7 cellular contexts compared by ENCODE assay signal in the genomic region with DNA sequence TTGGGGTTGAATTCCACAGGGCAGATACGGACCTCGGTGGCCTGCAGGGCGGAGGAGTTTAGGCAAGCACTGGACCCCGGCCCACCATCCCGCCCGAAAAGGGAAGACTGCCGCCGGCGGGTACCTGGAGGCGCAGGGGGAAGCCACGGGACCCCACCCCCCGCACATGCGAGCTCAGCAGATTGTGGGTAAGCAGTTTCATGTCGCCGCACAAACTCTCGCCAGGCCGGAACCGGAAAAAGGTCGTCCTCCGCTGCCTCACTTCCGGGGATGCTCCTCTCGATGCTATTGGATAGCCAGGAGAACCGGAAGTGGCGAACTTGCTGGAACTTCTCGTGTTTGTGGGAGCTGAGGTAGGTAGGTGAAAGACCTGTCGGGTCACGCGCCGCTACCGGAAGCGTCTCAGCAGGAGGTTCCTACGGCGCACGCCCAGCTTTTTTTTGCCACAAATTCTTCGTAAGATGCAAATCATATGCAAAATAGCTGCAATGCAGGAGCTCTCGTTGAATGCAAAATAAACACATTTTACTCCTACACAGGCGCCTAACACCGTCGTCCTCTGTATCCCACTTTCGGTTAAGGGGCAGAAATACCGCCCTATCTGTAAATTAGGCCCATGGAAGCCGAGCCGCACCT. TPM values are rescaled to one million over a fixed set of nuclear protein-coding genes. Genes with fewer than 3 reads are reported as not detected.
DNase-seq lines count a peak whose midpoint lies in the region; ATAC-seq, FAIRE-seq and TF ChIP-seq lines count a peak whose summit lies in the region.

Gene TRMT112 (minus strand): TSS at position 235 of the 636 bp plus-strand sequence. CDS start 33 bp downstream, at position 202.

- H3K27me3 ChIP-seq in body of pancreas = no peaks in the 10 kb centered on the region
- H3K27me3 ChIP-seq in gastrocnemius medialis = no peaks in the 10 kb centered on the region

- peak; percentile 84 for FAIRE-seq in TTC549 (lab: Jason Lieb, UNC)

- H3K4me1 ChIP-seq in body of pancreas (peaks cover 45% of the 10 kb centered on the region), gastrocnemius medialis (peaks cover 32 to 43% of the 10 kb centered on the region in 2 donors)

- no peaks in the 10 kb centered on the region for H3K9me3 ChIP-seq in body of pancreas
- no peaks in the 10 kb centered on the region for H3K9me3 ChIP-seq in gastrocnemius medialis

- TF ChIP-seq CTCF in body of pancreas (IDR thresholded peaks at IDR 0.05) (no peak), gastrocnemius medialis (IDR thresholded peaks at IDR 0.05 in 4 of 5, conservative IDR thresholded peaks at IDR 0.05 in 1 of 5) (no peak)

- peak; percentile 96 for DNase-seq in NCI-H2107 treated with DMSO at 0.1 percent for 48 hours (lab: John Stamatoyannopoulos, UW; ENCODE audit: unreplicated experiment)
- peak; percentile 96 to 99 (median 98) for DNase-seq in body of pancreas
- DNase-seq in iPS DF 19.7 (ENCODE audit: low read depth, low spot score) = peak; percentile 99
- peak; percentile 99 for DNase-seq in gastrocnemius medialis

- peak; percentile 62 for ATAC-seq in GM18517 (IDR thresholded peaks at IDR 0.05; ENCODE audit: unreplicated experiment)
- ATAC-seq in HG03045 (IDR thresholded peaks at IDR 0.05; ENCODE audit: unreplicated experiment) = peak; percentile 65
- peak; percentile 86 for ATAC-seq in body of pancreas
- ATAC-seq in gastrocnemius medialis = peak; percentile 86 to 93

- in situ Hi-C loops in gastrocnemius medialis (cut with MboI; ENCODE audit: low sequenced_read_pairs in 4 of 4) = no loop called here

- H3K4me3 ChIP-seq in body of pancreas (peak within 1 kb of the TSS; percentile 66 to 93), gastrocnemius medialis (peak within 1 kb of the TSS; percentile 73 to 99 (median 91))

- H3K27ac ChIP-seq in body of pancreas (peak within 1 kb of the TSS; percentile 92 to 99 (median 98)), gastrocnemius medialis (peak within 1 kb of the TSS; percentile 88 to 98 (median 94))

- 0% methylated on average over 16 to 43 of the region's 43 CpGs for WGBS in body of pancreas, 2 donors

- TF ChIP-seq POLR2A in body of pancreas (IDR thresholded peaks at IDR 0.05) (peak; percentile 72 to 88 (median 86)), gastrocnemius medialis (IDR thresholded peaks at IDR 0.05) (peak; percentile 78 to 82)

- intact Hi-C loops in body of pancreas (cut with DNase I) (no loop called here), gastrocnemius medialis (cut with DNase I; ENCODE audit: low total_unique reads) (loop anchor here (1.0 kb wide), 1 partner anchor 47 kb away; no protein-coding TSS in a partner anchor)

- H3K36me3 ChIP-seq in body of pancreas (replicated peaks in 1 of 2; ENCODE audit: insufficient read depth in 1 of 2, low read depth in 2 of 2) = peaks cover 0 to 3% of the 10 kb centered on the region in 2 donors
- H3K36me3 ChIP-seq in gastrocnemius medialis = peaks cover 0 to 44% of the 10 kb centered on the region in 2 donors

RNA-seq across cellular contexts. Expression of gene TRMT112, which starts in this region (rescaled TPM):
- total RNA-seq in body of pancreas (100 to 1,000 TPM; 170 to 223 TPM), gastrocnemius medialis (100 to 1,000 TPM; 133 to 226 (median 194) TPM)

Comparison
In these comparisons a context has a peak if more than half of its experiments do, and no peak if none do; other contexts are left out.
1. Peak in every context shown above with its lines: DNase-seq, ATAC-seq, H3K4me3 ChIP-seq and H3K27ac ChIP-seq.